In genomic region chr1:41333146-41333784, GRCh38 we compare ENCODE assay signal across 11 cellular contexts. TPM values are rescaled to one million over a fixed set of nuclear protein-coding genes. Genes with fewer than 3 reads are reported as not detected.
A peak's percentile ranks its signal among the peaks of the same experiment; 100 is the strongest.
DNase-seq lines count a peak whose midpoint lies in the region; ATAC-seq and TF ChIP-seq lines count a peak whose summit lies in the region.
"Had no signal": no experiment of that assay in that cellular context is flagged by ENCODE, and none has a peak within 500 bp of the region (broad histone marks: within the 10 kb centered on the region; RNA-seq: fewer than 3 reads in every experiment).

No MANE protein-coding gene starts in this region.

- peaks cover under 1% of the 10 kb centered on the region for H3K27me3 Mint-ChIP-seq in WTC11 (ENCODE audit: low read depth)

- CTCF ChIA-PET in WTC11 (lab: Charles Lee) = interaction anchor here (1.1 to 3.8 kb wide), 3 partner anchors 12 to 39 kb away, joined by 3 to 87 read pairs (median 4); no protein-coding TSS in a partner anchor

- H3K4me1 Mint-ChIP-seq in WTC11 = peaks cover 11% of the 10 kb centered on the region

- no peak overlapping the region for H3K27ac Mint-ChIP-seq in WTC11

- POLR2A ChIA-PET in WTC11 (lab: Charles Lee) = no interaction called here

- no peak overlapping the region for H3K4me3 Mint-ChIP-seq in WTC11

- TF ChIP-seq CTCF in WTC11 (IDR thresholded peaks at IDR 0.05) (no peak), GM10266 (IDR thresholded peaks at IDR 0.05; ENCODE audit: control insufficient read depth, insufficient read depth, low read depth, missing control alignments) (no peak)

- ATAC-seq in WTC11 (no peak), HG02981 (IDR thresholded peaks at IDR 0.05; ENCODE audit: unreplicated experiment) (no peak)

- H3K36me3 Mint-ChIP-seq in WTC11 = peaks cover 3% of the 10 kb centered on the region; the same call in 1 of the 2 replicates

- H3K9me3 Mint-ChIP-seq in WTC11 = peaks cover 19% of the 10 kb centered on the region

- DNase-seq in A172 (ENCODE audit: low spot score) (peak; percentile 86), HK-2 (ENCODE audit: unreplicated experiment) (peak; percentile 31), WTC11 (ENCODE audit: low spot score) (no peak), fibroblast of peridontal ligament (ENCODE audit: extremely low read depth) (peak; percentile 37), GM10266 (ENCODE audit: extremely low spot score) (no peak), GDM1 (lab: John Stamatoyannopoulos, UW) (no peak), middle frontal gyrus (ENCODE audit: extremely low spot score, low spot score) (no peak)
- DNase-seq: esophagus squamous epithelium, NCI-H1092 treated with DMSO at 0.1 percent for 48 hours, thyroid gland had no signal

TF ChIP-seq in WTC11, 78 proteins besides CTCF, POLR2A, EP300 and RAD21:
- TF ChIP-seq NFYB (CRISPR knock-in tag; conservative IDR thresholded peaks at IDR 0.05; ENCODE audit: low read depth) = 0 out of 2 replicates have a peak, but pooled peaks have one; percentile 16
- TF ChIP-seq, protein P1, sequence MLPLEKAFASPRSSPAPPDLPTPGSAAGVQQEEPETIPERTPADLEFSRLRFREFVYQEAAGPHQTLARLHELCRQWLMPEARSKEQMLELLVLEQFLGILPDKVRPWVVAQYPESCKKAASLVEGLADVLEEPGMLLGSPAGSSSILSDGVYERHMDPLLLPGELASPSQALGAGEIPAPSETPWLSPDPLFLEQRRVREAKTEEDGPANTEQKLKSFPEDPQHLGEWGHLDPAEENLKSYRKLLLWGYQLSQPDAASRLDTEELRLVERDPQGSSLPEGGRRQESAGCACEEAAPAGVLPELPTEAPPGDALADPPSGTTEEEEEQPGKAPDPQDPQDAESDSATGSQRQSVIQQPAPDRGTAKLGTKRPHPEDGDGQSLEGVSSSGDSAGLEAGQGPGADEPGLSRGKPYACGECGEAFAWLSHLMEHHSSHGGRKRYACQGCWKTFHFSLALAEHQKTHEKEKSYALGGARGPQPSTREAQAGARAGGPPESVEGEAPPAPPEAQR (CRISPR knock-in tag; IDR thresholded peaks at IDR 0.05) = no peak
- TF ChIP-seq, protein P2, sequence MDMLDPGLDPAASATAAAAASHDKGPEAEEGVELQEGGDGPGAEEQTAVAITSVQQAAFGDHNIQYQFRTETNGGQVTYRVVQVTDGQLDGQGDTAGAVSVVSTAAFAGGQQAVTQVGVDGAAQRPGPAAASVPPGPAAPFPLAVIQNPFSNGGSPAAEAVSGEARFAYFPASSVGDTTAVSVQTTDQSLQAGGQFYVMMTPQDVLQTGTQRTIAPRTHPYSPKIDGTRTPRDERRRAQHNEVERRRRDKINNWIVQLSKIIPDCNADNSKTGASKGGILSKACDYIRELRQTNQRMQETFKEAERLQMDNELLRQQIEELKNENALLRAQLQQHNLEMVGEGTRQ (CRISPR knock-in tag; IDR thresholded peaks at IDR 0.05) = 0 out of 2 replicates have a peak, but pooled peaks have one; percentile 27

RNA-seq across cellular contexts. Expression of gene FOXO6, which starts 28.0 kb away (rescaled TPM):
- 0.47 and 1.0 TPM in 2 replicates for total RNA-seq in A172 (2014; rRNA removed; shearing (Covaris generic))
- 5.4 to 7.4 TPM (median 7.0 TPM) in 3 replicates for total RNA-seq in WTC11 (2021)

Comparison
In these comparisons a context has a peak if more than half of its experiments do, and no peak if none do; other contexts are left out.
1. DNase-seq: peak in A172 (single experiment), HK-2 (single experiment) and fibroblast of peridontal ligament (single experiment); none in WTC11 (single experiment), GM10266 (single experiment), GDM1 (single experiment) and middle frontal gyrus (single experiment).